22 cellular contexts compared by ENCODE assay signal in the genomic region with DNA sequence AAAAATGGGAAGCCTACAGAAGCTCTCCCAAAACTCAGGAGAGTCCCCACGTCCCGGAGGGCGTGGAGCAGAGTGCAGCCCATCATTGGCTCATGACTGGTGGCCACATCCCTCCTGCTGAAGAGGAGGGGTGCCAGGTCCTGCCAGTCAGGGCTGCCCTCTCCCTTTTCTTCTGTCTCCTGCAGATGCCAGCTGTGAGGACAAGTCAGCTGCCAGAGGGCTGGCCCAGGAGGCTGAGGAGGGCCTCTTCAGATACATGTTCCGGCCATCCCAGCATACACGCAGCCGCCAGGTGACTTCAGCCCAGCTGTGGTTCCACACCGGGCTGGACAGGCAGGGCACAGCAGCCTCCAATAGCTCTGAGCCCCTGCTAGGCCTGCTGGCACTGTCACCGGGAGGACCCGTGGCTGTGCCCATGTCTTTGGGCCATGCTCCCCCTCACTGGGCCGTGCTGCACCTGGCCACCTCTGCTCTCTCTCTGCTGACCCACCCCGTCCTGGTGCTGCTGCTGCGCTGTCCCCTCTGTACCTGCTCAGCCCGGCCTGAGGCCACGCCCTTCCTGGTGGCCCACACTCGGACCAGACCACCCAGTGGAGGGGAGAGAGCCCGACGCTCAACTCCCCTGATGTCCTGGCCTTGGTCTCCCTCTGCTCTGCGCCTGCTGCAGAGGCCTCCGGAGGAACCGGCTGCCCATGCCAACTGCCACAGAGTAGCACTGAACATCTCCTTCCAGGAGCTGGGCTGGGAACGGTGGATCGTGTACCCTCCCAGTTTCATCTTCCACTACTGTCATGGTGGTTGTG. TPM values are rescaled to one million over a fixed set of nuclear protein-coding genes. Genes with fewer than 3 reads are reported as not detected.
DNase-seq lines count a peak whose midpoint lies in the region; ATAC-seq and TF ChIP-seq lines count a peak whose summit lies in the region.
"Had no signal": no experiment of that assay in that cellular context is flagged by ENCODE, and none has a peak within 500 bp of the region (broad histone marks: within the 10 kb centered on the region; RNA-seq: fewer than 3 reads in every experiment).

No MANE protein-coding gene starts in this region.

- no peak overlapping the region for H3K4me3 Mint-ChIP-seq in progenitor cell of endocrine pancreas (ENCODE audit: low read depth)
- H3K4me3 Mint-ChIP-seq: natural killer cell; stimulated activated effector memory CD8-positive, alpha-beta T cell treated with anti-CD3 and anti-CD28 coated beads, Interleukin-12 subunit alpha, Interleukin-12 subunit beta, amount 100 ng/mL, for 72 hours; T-helper 2 cell treated with Interferon-gamma antibody and Interleukin-4, amounts not matched to agents 5 μg/mL and 100 μg/mL, for 36 hours had no signal

- 83% methylated on average over 22 of the region's 22 CpGs for WGBS in right cardiac atrium
- 67 to 68% methylated on average over 11 to 22 of the region's 22 CpGs for WGBS in testis, 2 donors

- no peak overlapping the region for H3K27ac Mint-ChIP-seq in progenitor cell of endocrine pancreas
- H3K27ac Mint-ChIP-seq: natural killer cell; stimulated activated effector memory CD8-positive, alpha-beta T cell treated with anti-CD3 and anti-CD28 coated beads, Interleukin-12 subunit alpha, Interleukin-12 subunit beta, amount 100 ng/mL, for 72 hours; T-helper 2 cell treated with Interferon-gamma antibody and Interleukin-4, amounts not matched to agents 5 μg/mL and 100 μg/mL, for 36 hours had no signal

- H3K9me3 Mint-ChIP-seq in progenitor cell of endocrine pancreas (ENCODE audit: low read depth) = no peaks in the 10 kb centered on the region
- H3K9me3 Mint-ChIP-seq: natural killer cell; stimulated activated effector memory CD8-positive, alpha-beta T cell treated with anti-CD3 and anti-CD28 coated beads, Interleukin-12 subunit alpha, Interleukin-12 subunit beta, amount 100 ng/mL, for 72 hours; T-helper 2 cell treated with Interferon-gamma antibody and Interleukin-4, amounts not matched to agents 5 μg/mL and 100 μg/mL, for 36 hours had no signal

- H3K27me3 ChIP-seq in right cardiac atrium (ENCODE audit: control insufficient read depth, insufficient read depth) (no peaks in the 10 kb centered on the region), testis (no peaks in the 10 kb centered on the region)

- peaks cover 2% of the 10 kb centered on the region for H3K27me3 Mint-ChIP-seq in progenitor cell of endocrine pancreas

- ATAC-seq in right cardiac atrium (no peak), left ventricle myocardium superior (no peak)
- ATAC-seq: natural killer cell; stimulated activated effector memory CD8-positive, alpha-beta T cell treated with anti-CD3 and anti-CD28 coated beads, Interleukin-12 subunit alpha, Interleukin-12 subunit beta, amount 100 ng/mL, for 72 hours had no signal

- no peak for TF ChIP-seq POLR2A in testis (IDR thresholded peaks at IDR 0.05)

- H3K4me3 ChIP-seq in right cardiac atrium (ENCODE audit: low read length) (no peak overlapping the region), testis (no peak overlapping the region)
- H3K4me3 ChIP-seq: colonic mucosa, GM23248, Peyer's patch, SK-N-MC had no signal

- H3K4me1 Mint-ChIP-seq in progenitor cell of endocrine pancreas (ENCODE audit: low read depth) = peaks cover 37% of the 10 kb centered on the region
- H3K4me1 Mint-ChIP-seq: natural killer cell; stimulated activated effector memory CD8-positive, alpha-beta T cell treated with anti-CD3 and anti-CD28 coated beads, Interleukin-12 subunit alpha, Interleukin-12 subunit beta, amount 100 ng/mL, for 72 hours had no signal

- H3K4me1 ChIP-seq in right cardiac atrium (ENCODE audit: control insufficient read depth, insufficient read depth, low read length) (peaks cover 1% of the 10 kb centered on the region), testis (peaks cover 21% of the 10 kb centered on the region)
- H3K4me1 ChIP-seq: colonic mucosa had no signal

- H3K27ac ChIP-seq in right cardiac atrium (ENCODE audit: low read length) = no peak overlapping the region
- peak overlapping the region in 1 of 2 donors; percentile 53 for H3K27ac ChIP-seq in testis
- H3K27ac ChIP-seq: colonic mucosa, GM23248, parathyroid adenoma, Peyer's patch, SK-N-MC, WERI-Rb-1 had no signal

- no peaks in the 10 kb centered on the region for H3K9me3 ChIP-seq in right cardiac atrium (ENCODE audit: control insufficient read depth, low read length)
- no peaks in the 10 kb centered on the region for H3K9me3 ChIP-seq in testis
- H3K9me3 ChIP-seq: colonic mucosa, Peyer's patch had no signal

- no peaks in the 10 kb centered on the region for H3K36me3 ChIP-seq in testis (ENCODE audit: low read depth, missing control alignments)
- H3K36me3 ChIP-seq: colonic mucosa, Peyer's patch had no signal

- intact Hi-C loops in right cardiac atrium (cut with DNase I) (loop anchor here in 1 of 4 donors (2.0 to 5.0 kb wide), 3 partner anchors 18 to 68 kb away; partner anchors contain the start of gene SLC4A3), left ventricle myocardium superior (cut with micrococcal nuclease) (no loop called here), testis (cut with DNase I; ENCODE audit: low total_unique reads) (no loop called here)

- TF ChIP-seq CTCF in testis (IDR thresholded peaks at IDR 0.05) = no peak
- TF ChIP-seq CTCF in progenitor cell of endocrine pancreas (IDR thresholded peaks at IDR 0.05; ENCODE audit: unreplicated experiment) = no peak

- peaks cover under 1% of the 10 kb centered on the region for H3K36me3 Mint-ChIP-seq in progenitor cell of endocrine pancreas (ENCODE audit: insufficient read depth)
- H3K36me3 Mint-ChIP-seq: natural killer cell; stimulated activated effector memory CD8-positive, alpha-beta T cell treated with anti-CD3 and anti-CD28 coated beads, Interleukin-12 subunit alpha, Interleukin-12 subunit beta, amount 100 ng/mL, for 72 hours had no signal

- DNase-seq in right cardiac atrium (peak in 2 of 3 donors; percentile 54 to 56), left ventricle myocardium superior (no peak), NCI-H510A treated with DMSO at 0.1 percent for 48 hours (lab: John Stamatoyannopoulos, UW) (peak; percentile 81), testis (peak; percentile 76), NCI-H1092 treated with DMSO at 0.1 percent for 48 hours (lab: John Stamatoyannopoulos, UW) (no peak), progenitor cell of endocrine pancreas (ENCODE audit: low spot score, unreplicated experiment) (no peak)
- DNase-seq: activated CD4-positive, alpha-beta T cell treated with anti-CD3 and anti-CD28 coated beads, Interleukin-2, amount 50 U/mL, for 1 hour; activated effector memory CD4-positive, alpha-beta T cell treated with anti-CD3 and anti-CD28 coated beads, Interleukin-2, amount 50 U/mL, for 16 hours; colonic mucosa; DND-41; GM23248; MM.1S; natural killer cell; NCI-H1694; NCI-H446; NK-92 treated with Interleukin-12 subunit alpha and Interleukin-12 subunit beta, amount 100 ng/mL, for 24 hours; Peyer's patch; WERI-Rb-1 had no signal

RNA-seq across cellular contexts. Expression of gene INHA, which starts 2.6 kb away (rescaled TPM):
- total RNA-seq in right cardiac atrium = 10 to 100 TPM; 16.7 to 47.6 (median 28.1) TPM
- polyA plus RNA-seq in right cardiac atrium = 28.7 TPM
- total RNA-seq in left ventricle myocardium superior = 1.5 TPM
- total RNA-seq in testis = 100 to 1,000 TPM; 325 to 371 TPM
- 265 TPM for polyA plus RNA-seq in testis (ENCODE audit: insufficient read depth, low read depth, low replicate concordance)
- 1.5 and 1.7 TPM in 2 replicates for total RNA-seq in progenitor cell of endocrine pancreas
- total RNA-seq: colonic mucosa, natural killer cell, Peyer's patch had no signal

RNA-seq across cellular contexts. Expression of gene OBSL1, which starts 3.4 kb away (rescaled TPM):
- total RNA-seq in right cardiac atrium (100 to 1,000 TPM; 263 to 321 (median 294) TPM), left ventricle myocardium superior (190 TPM), testis (100 to 1,000 TPM; 462 to 507 TPM), progenitor cell of endocrine pancreas (197 and 198 TPM in 2 replicates)
- polyA plus RNA-seq in right cardiac atrium (179 TPM), testis (ENCODE audit: insufficient read depth, low read depth, low replicate concordance) (312 TPM)

RNA-seq across cellular contexts. Expression of gene STK11IP, which starts 22.9 kb away (rescaled TPM):
- total RNA-seq in right cardiac atrium (10 to 100 TPM; 12.1 to 19.0 (median 15.1) TPM), left ventricle myocardium superior (14.0 TPM), testis (100 to 1,000 TPM; 130 to 134 TPM), progenitor cell of endocrine pancreas (39.7 and 41.4 TPM in 2 replicates)
- polyA plus RNA-seq in right cardiac atrium (13.4 TPM), testis (ENCODE audit: insufficient read depth, low read depth, low replicate concordance) (81.9 TPM)

RNA-seq across cellular contexts. Expression of gene TMEM198, which starts 30.9 kb away (rescaled TPM):
- total RNA-seq in right cardiac atrium = 1 to 10 TPM; 1.8 to 3.4 (median 3.1) TPM
- polyA plus RNA-seq in right cardiac atrium = 3.4 TPM
- total RNA-seq in left ventricle myocardium superior = 1.7 TPM
- 10 to 100 TPM; 11.3 to 11.8 TPM for total RNA-seq in testis
- 7.3 TPM for polyA plus RNA-seq in testis (ENCODE audit: insufficient read depth, low read depth, low replicate concordance)
- 8.2 and 9.7 TPM in 2 replicates for total RNA-seq in progenitor cell of endocrine pancreas

RNA-seq across cellular contexts. Expression of gene CHPF, which starts 31.1 kb away (rescaled TPM):
- total RNA-seq in right cardiac atrium = 100 to 1,000 TPM in 2 of 4 donors, 10 to 100 TPM in 2; 92.6 to 145 (median 101) TPM
- polyA plus RNA-seq in right cardiac atrium = 115 TPM
- 93.1 TPM for total RNA-seq in left ventricle myocardium superior
- 100 to 1,000 TPM; 796 to 992 TPM for total RNA-seq in testis
- 194 TPM for polyA plus RNA-seq in testis (ENCODE audit: insufficient read depth, low read depth, low replicate concordance)
- 49.1 and 51.1 TPM in 2 replicates for total RNA-seq in progenitor cell of endocrine pancreas

Comparison
In these comparisons a context has a peak if more than half of its experiments do, and no peak if none do; other contexts are left out.
1. DNase-seq: peak in right cardiac atrium (2 of 3), NCI-H510A treated with DMSO at 0.1 percent for 48 hours (single experiment) and testis (single experiment); none in left ventricle myocardium superior (single experiment), NCI-H1092 treated with DMSO at 0.1 percent for 48 hours (single experiment) and progenitor cell of endocrine pancreas (single experiment).
2. RNA of gene INHA, which starts 2.6 kb away (total RNA-seq): 325 to 371 TPM in testis; 16.7 to 47.6 TPM in right cardiac atrium, 1.5 to 1.7 TPM in progenitor cell of endocrine pancreas and 1.5 TPM in left ventricle myocardium superior (single experiment); every median in the first group is over 4 times any median in the second.